In the genomic region with DNA sequence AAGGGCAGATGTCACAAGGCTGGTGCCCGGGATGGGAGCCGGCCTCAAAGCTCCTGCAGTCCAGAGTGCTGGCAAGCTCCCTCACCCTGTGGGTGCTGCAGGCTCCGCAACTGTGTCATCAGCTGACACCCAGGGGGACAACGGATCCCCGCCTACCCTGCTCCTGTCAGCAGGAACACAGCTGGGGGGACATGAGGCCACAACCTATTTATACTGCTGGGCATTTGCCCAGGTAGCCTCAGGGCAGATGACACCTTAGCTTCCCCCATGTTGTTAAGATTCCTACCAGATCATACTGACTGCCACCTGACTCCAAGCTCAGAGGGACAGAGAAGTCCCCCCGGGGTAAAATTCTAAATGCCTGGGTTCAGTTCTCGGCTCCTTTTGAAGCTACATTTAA, we compare ENCODE assay signal across 17 cellular contexts. TPM values are rescaled to one million over a fixed set of nuclear protein-coding genes. Genes with fewer than 3 reads are reported as not detected.
DNase-seq lines count a peak whose midpoint lies in the region; ATAC-seq and TF ChIP-seq lines count a peak whose summit lies in the region.
"Had no signal": no experiment of that assay in that cellular context is flagged by ENCODE, and none has a peak within 500 bp of the region (broad histone marks: within the 10 kb centered on the region; RNA-seq: fewer than 3 reads in every experiment).

No MANE protein-coding gene starts in this region.

- H2AFZ ChIP-seq in H9 (ENCODE audit: low read length) (no peak overlapping the region), trophoblast cell (ENCODE audit: insufficient read depth, low read length, poor library complexity) (no peak overlapping the region)
- H2AFZ ChIP-seq: GM23248, PC-9 had no signal

- DNase-seq in H9 (peak; percentile 23), T-helper 17 cell (no peak), right atrium auricular region (ENCODE audit: low spot score) (peak; percentile 75), trophoblast cell (peak; percentile 37 to 46), testis (no peak)
- DNase-seq: brain microvascular endothelial cell; CD8-positive, alpha-beta memory T cell; dermis blood vessel endothelial cell; DND-41; foreskin fibroblast; GM23248; NCI-H1436 treated with DMSO at 0.1 percent for 48 hours; PC-9; SK-N-SH; T1000 had no signal

- peak overlapping the region in 1 of 2 donors; percentile 25 for H3K4me3 ChIP-seq in right atrium auricular region
- no peak overlapping the region for H3K4me3 ChIP-seq in trophoblast cell (ENCODE audit: low read depth, low read length)
- no peak overlapping the region for H3K4me3 ChIP-seq in testis
- H3K4me3 ChIP-seq: GM23248, PC-9 had no signal

- H3K18ac ChIP-seq in H9 (ENCODE audit: insufficient read length, low read depth, low read length) (no peak overlapping the region), trophoblast cell (ENCODE audit: low read length) (no peak overlapping the region)

- H3K4me1 Mint-ChIP-seq in H9, result peaks cover 0 to 5% of the 10 kb centered on the region in 2 experiments; a peak in 2 of 4 replicates
- peaks cover 15% of the 10 kb centered on the region for H3K4me1 Mint-ChIP-seq in T-helper 17 cell

- H3K4ac ChIP-seq in H9 (ENCODE audit: low read depth, low read length) (no peak overlapping the region), trophoblast cell (ENCODE audit: low read depth, low read length) (no peak overlapping the region)

- intact Hi-C loops in testis (cut with DNase I; ENCODE audit: low total_unique reads), result no loop called here

- no CpG with 5 or more reads among the region's 7 CpGs for WGBS in H9 (ENCODE audit: extremely low coverage, insufficient read length, low lambda C conversion rate)
- no CpG with 5 or more reads among the region's 7 CpGs for WGBS in trophoblast cell (ENCODE audit: extremely low coverage, insufficient coverage, insufficient read length)
- 82 to 97% methylated on average over 5 to 7 of the region's 7 CpGs for WGBS in testis, 2 donors

- no peak overlapping the region for H4K5ac ChIP-seq in H9 (ENCODE audit: insufficient read length, low read depth, low read length)

- H3K4me3 Mint-ChIP-seq in H9 (no peak overlapping the region), T-helper 17 cell (no peak overlapping the region)

- H3T11ph ChIP-seq in H9 (ENCODE audit: low read length), result no peak overlapping the region

- H3K9ac ChIP-seq in H9 (ENCODE audit: extremely low read depth, insufficient read length, low read length) (no peak overlapping the region), trophoblast cell (ENCODE audit: low read length) (no peak overlapping the region)
- H3K9ac ChIP-seq: GM23248, SK-N-SH had no signal

- no peak overlapping the region for H2BK15ac ChIP-seq in H9 (ENCODE audit: low read depth, low read length)

- H3K27me3 Mint-ChIP-seq in H9 (ENCODE audit: low read depth), result no peaks in the 10 kb centered on the region; the same call in none of the 2 replicates
- H3K27me3 Mint-ChIP-seq in T-helper 17 cell, result no peaks in the 10 kb centered on the region
- H3K27me3 Mint-ChIP-seq: CD8-positive, alpha-beta memory T cell had no signal

- H3K9me3 ChIP-seq in H9 (ENCODE audit: control insufficient read depth, low read depth, low read length), result no peaks in the 10 kb centered on the region
- H3K9me3 ChIP-seq in T-helper 17 cell (ENCODE audit: control insufficient read depth, low read length, poor library complexity, severe bottlenecking), result no peaks in the 10 kb centered on the region
- H3K9me3 ChIP-seq in right atrium auricular region, result no peaks in the 10 kb centered on the region
- no peaks in the 10 kb centered on the region for H3K9me3 ChIP-seq in trophoblast cell (ENCODE audit: insufficient read depth, low read depth, low read length)
- no peaks in the 10 kb centered on the region for H3K9me3 ChIP-seq in testis
- H3K9me3 ChIP-seq: SK-N-SH had no signal

- H4K91ac ChIP-seq in H9 (ENCODE audit: insufficient read length, low read depth, low read length) (no peak overlapping the region), trophoblast cell (ENCODE audit: low read depth, low read length) (no peak overlapping the region)

- H3K27me3 ChIP-seq in H9 (ENCODE audit: insufficient read depth, low read length) (no peaks in the 10 kb centered on the region), right atrium auricular region (no peaks in the 10 kb centered on the region), trophoblast cell (ENCODE audit: insufficient read depth, low read length) (no peaks in the 10 kb centered on the region), testis (no peaks in the 10 kb centered on the region)
- H3K27me3 ChIP-seq: brain microvascular endothelial cell had no signal

- no peak overlapping the region for H2BK5ac ChIP-seq in H9 (ENCODE audit: insufficient read length, low read length)
- H2BK5ac ChIP-seq in trophoblast cell (ENCODE audit: low read depth, low read length, poor library complexity), result no peak overlapping the region

- H3K36me3 ChIP-seq in right atrium auricular region, result peaks cover 24% of the 10 kb centered on the region
- H3K36me3 ChIP-seq in trophoblast cell (ENCODE audit: control insufficient read depth in 1 of 2, insufficient read depth in 2 of 2, low read length in 2 of 2), result peaks cover 2 to 15% of the 10 kb centered on the region in 2 experiments
- no peaks in the 10 kb centered on the region for H3K36me3 ChIP-seq in testis (ENCODE audit: low read depth, missing control alignments)
- H3K36me3 ChIP-seq: brain microvascular endothelial cell had no signal

- H3K4me1 ChIP-seq in H9 (ENCODE audit: insufficient read depth, low read length) (no peaks in the 10 kb centered on the region), right atrium auricular region (peaks cover 0 to 45% of the 10 kb centered on the region in 2 donors), trophoblast cell (ENCODE audit: control insufficient read depth in 1 of 2, insufficient read depth in 2 of 2, low read length in 2 of 2) (peaks cover 10 to 13% of the 10 kb centered on the region in 2 experiments), testis (peaks cover 6% of the 10 kb centered on the region)

- TF ChIP-seq CTCF in H9 (conservative IDR thresholded peaks at IDR 0.05) (no peak), right atrium auricular region (IDR thresholded peaks at IDR 0.05) (no peak), testis (IDR thresholded peaks at IDR 0.05) (no peak)

- peaks cover 7 to 10% (median 9%) of the 10 kb centered on the region in 3 experiments; a peak in 5 of 7 replicates for H3K36me3 Mint-ChIP-seq in H9 (ENCODE audit: insufficient read depth in 1 of 3, low read depth in 3 of 3)
- no peaks in the 10 kb centered on the region for H3K36me3 Mint-ChIP-seq in T-helper 17 cell (ENCODE audit: low read depth)

- no peak overlapping the region for H4K12ac ChIP-seq in trophoblast cell (ENCODE audit: low read depth, low read length)

- H4K8ac ChIP-seq in H9 (replicated peaks; ENCODE audit: insufficient read length, low read depth, low read length), result no peak overlapping the region
- H4K8ac ChIP-seq in trophoblast cell (ENCODE audit: low read depth, low read length), result no peak overlapping the region

- no peak for ATAC-seq in T-helper 17 cell
- ATAC-seq in GM21367 (IDR thresholded peaks at IDR 0.05; ENCODE audit: unreplicated experiment), result no peak
- ATAC-seq in GM18511 (IDR thresholded peaks at IDR 0.05; ENCODE audit: unreplicated experiment), result no peak

- TF ChIP-seq POLR2A in testis (IDR thresholded peaks at IDR 0.05), result no peak

- H3K79me2 ChIP-seq in H9 (ENCODE audit: insufficient read depth, low read length), result no peaks in the 10 kb centered on the region
- no peaks in the 10 kb centered on the region for H3K79me2 ChIP-seq in trophoblast cell (ENCODE audit: control insufficient read depth, insufficient read depth, low read length, poor library complexity)

- H2AK5ac ChIP-seq in H9 (ENCODE audit: insufficient read length, low read length), result no peak overlapping the region
- no peak overlapping the region for H2AK5ac ChIP-seq in trophoblast cell (ENCODE audit: low read length)

- no peak overlapping the region for H3K27ac ChIP-seq in H9 (ENCODE audit: insufficient read length, low read depth, low read length)
- peak overlapping the region; percentile 85 to 92 for H3K27ac ChIP-seq in right atrium auricular region
- no peak overlapping the region for H3K27ac ChIP-seq in trophoblast cell (ENCODE audit: low read depth, low read length)
- no peak overlapping the region for H3K27ac ChIP-seq in testis
- H3K27ac ChIP-seq: brain microvascular endothelial cell, GM23248, PC-9 had no signal

- H2BK20ac ChIP-seq in H9 (ENCODE audit: low read depth, low read length, poor library complexity, severe bottlenecking), result no peak overlapping the region

- H3K56ac ChIP-seq in H9 (ENCODE audit: insufficient read length, low read depth, low read length), result no peak overlapping the region

- H2BK120ac ChIP-seq in H9 (ENCODE audit: low read depth, low read length, poor library complexity, severe bottlenecking) (no peak overlapping the region), trophoblast cell (ENCODE audit: insufficient read depth, low read length, poor library complexity) (no peak overlapping the region)

- H3K14ac ChIP-seq in H9 (ENCODE audit: insufficient read depth, low read length) (no peak overlapping the region), trophoblast cell (ENCODE audit: low read length) (no peak overlapping the region)

- H3K27ac Mint-ChIP-seq in H9 (peak overlapping the region in 1 of 3 experiments; percentile 44; a peak in 1 of 7 replicates), T-helper 17 cell (peak overlapping the region; percentile 84)

- H3K4me2 ChIP-seq in H9 (ENCODE audit: insufficient read depth, insufficient read length, low read length), result no peak overlapping the region
- H3K4me2 ChIP-seq in trophoblast cell (ENCODE audit: low read length), result no peak overlapping the region
- H3K4me2 ChIP-seq: PC-9, SK-N-SH had no signal

- H3K23ac ChIP-seq in H9 (ENCODE audit: insufficient read length, low read depth, low read length), result no peak overlapping the region
- no peak overlapping the region for H3K23ac ChIP-seq in trophoblast cell (ENCODE audit: low read length)

- H3K79me1 ChIP-seq in H9 (ENCODE audit: insufficient read depth, low read depth, low read length, poor library complexity, severe bottlenecking) (no peaks in the 10 kb centered on the region), trophoblast cell (ENCODE audit: low read length) (peaks cover 3% of the 10 kb centered on the region)

- H4K20me1 ChIP-seq in H9 (ENCODE audit: control insufficient read depth, insufficient read depth, insufficient read length), result no peaks in the 10 kb centered on the region

- no peaks in the 10 kb centered on the region for H3K9me3 Mint-ChIP-seq in H9

- H2BK12ac ChIP-seq in H9 (ENCODE audit: insufficient read length, low read depth, low read length), result no peak overlapping the region
- H2BK12ac ChIP-seq in trophoblast cell (ENCODE audit: low read length), result no peak overlapping the region

- H3K23me2 ChIP-seq in H9 (ENCODE audit: insufficient read length, low read depth, low read length, poor library complexity, severe bottlenecking), result no peaks in the 10 kb centered on the region

RNA-seq across cellular contexts. Expression of a gene that starts 1.2 kb away (rescaled TPM):
- total RNA-seq in H9 (2021), result 2.3 and 2.4 TPM in 2 replicates
- total RNA-seq in T-helper 17 cell, result 10 to 100 TPM in 1 of 2 donors, 1 to 10 TPM in 1; 7.6 to 11.2 TPM
- 10 to 100 TPM in 1 of 2 donors, 1 to 10 TPM in 1; 9.3 to 23.0 TPM for total RNA-seq in right atrium auricular region
- polyA plus RNA-seq in trophoblast cell (2013), result 4.5 and 4.7 TPM in 2 replicates
- 1 to 10 TPM; 5.3 to 6.8 TPM for total RNA-seq in testis
- polyA plus RNA-seq in testis (ENCODE audit: insufficient read depth, low read depth, low replicate concordance), result 7.5 TPM

RNA-seq across cellular contexts. Expression of a gene that starts 15.2 kb away (rescaled TPM):
- 13.0 and 13.9 TPM in 2 replicates for total RNA-seq in H9 (2021)
- 10 to 100 TPM; 16.8 to 18.6 TPM for total RNA-seq in T-helper 17 cell
- 10 to 100 TPM in 1 of 2 donors, 1 to 10 TPM in 1; 8.7 to 12.2 TPM for total RNA-seq in right atrium auricular region
- 32.8 and 33.4 TPM in 2 replicates for polyA plus RNA-seq in trophoblast cell (2013)
- 10 to 100 TPM; 13.9 to 16.4 TPM for total RNA-seq in testis
- 8.9 TPM for polyA plus RNA-seq in testis (ENCODE audit: insufficient read depth, low read depth, low replicate concordance)

RNA-seq across cellular contexts. Expression of a gene that starts 26.5 kb away (rescaled TPM):
- total RNA-seq in H9 (2021) (22.8 and 25.0 TPM in 2 replicates), T-helper 17 cell (10 to 100 TPM; 30.8 to 39.5 TPM), right atrium auricular region (1 to 10 TPM; 4.2 to 7.9 TPM), testis (10 to 100 TPM; 32.2 to 33.6 TPM)
- 13.3 and 13.9 TPM in 2 replicates for polyA plus RNA-seq in trophoblast cell (2013)
- polyA plus RNA-seq in testis (ENCODE audit: insufficient read depth, low read depth, low replicate concordance), result 33.5 TPM

RNA-seq across cellular contexts. Expression of a gene that starts 27.3 kb away (rescaled TPM):
- total RNA-seq in H9 (2021) (81.6 and 87.2 TPM in 2 replicates), T-helper 17 cell (10 to 100 TPM; 25.5 to 30.9 TPM), right atrium auricular region (10 to 100 TPM; 12.0 to 23.3 TPM), testis (10 to 100 TPM; 11.4 to 17.6 TPM)
- polyA plus RNA-seq in trophoblast cell (2013), result 157 and 161 TPM in 2 replicates
- polyA plus RNA-seq in testis (ENCODE audit: insufficient read depth, low read depth, low replicate concordance), result 10.5 TPM

Comparison
In these comparisons a context has a peak if more than half of its experiments do, and no peak if none do; other contexts are left out.
1. DNase-seq: peak in H9 (single experiment), right atrium auricular region (single experiment) and trophoblast cell (2 of 2); none in T-helper 17 cell (0 of 3) and testis (single experiment).
2. H3K27ac ChIP-seq: peak in right atrium auricular region (2 of 2); none in H9 (single experiment), trophoblast cell (single experiment) and testis (0 of 2).